In genomic region chrX:109300415-109300814, GRCh38 we compare ENCODE assay signal across 36 cellular contexts.
"Had no signal": no experiment of that assay in that cellular context is flagged by ENCODE, and none has a peak within 500 bp of the region (broad histone marks: within the 10 kb centered on the region; RNA-seq: fewer than 3 reads in every experiment).

No MANE protein-coding gene starts in this region.

- DNase-seq: Karpas-422, Kasumi-1, MG63, MM.1S, MV-4-11, NCI-H1048, NCI-H1092, NCI-H1092 treated with DMSO at 0.1 percent for 48 hours, NCI-H1105, NCI-H1105 treated with DMSO at 0.1 percent for 48 hours, NCI-H1417, NCI-H1417 treated with DMSO at 0.1 percent for 48 hours, NCI-H1436, NCI-H1436 treated with DMSO at 0.1 percent for 48 hours, NCI-H146, NCI-H1694, NCI-H1694 treated with DMSO at 0.1 percent for 48 hours, NCI-H187, NCI-H187 treated with DMSO at 0.1 percent for 48 hours, NCI-H1930, NCI-H2029, NCI-H2029 treated with DMSO at 0.1 percent for 48 hours, NCI-H2081, NCI-H2081 treated with DMSO at 0.1 percent for 48 hours, NCI-H2107, NCI-H2171, NCI-H2171 treated with DMSO at 0.1 percent for 48 hours, NCI-H2227 treated with DMSO at 0.1 percent for 48 hours, NCI-H226, NCI-H345, NCI-H446, NCI-H446 treated with DMSO at 0.1 percent for 48 hours, NCI-H510A, NCI-H510A treated with DMSO at 0.1 percent for 48 hours, NCI-H524, NCI-H524 treated with DMSO at 0.1 percent for 48 hours had no signal

- H3K4me3 ChIP-seq: MG63 had no signal

- H3K9me3 ChIP-seq: MG63 had no signal

- H3K36me3 ChIP-seq: MG63 had no signal

- H3K27me3 ChIP-seq: MG63 had no signal
